ENCODE assay signal across 1 cellular context in genomic region chr2:39124000-39124769, GRCh38.
TF ChIP-seq lines count a peak whose summit lies in the region.

No MANE protein-coding gene starts in this region.

TF ChIP-seq in HepG2, 621 proteins besides CTCF, POLR2A, EP300 and RAD21 (continued from another document and continues in another):
- TF ChIP-seq ARID3A (IDR thresholded peaks at IDR 0.05; ENCODE audit: low read depth, low read length) (peak; percentile 79), PBX2 (CRISPR knock-in tag; IDR thresholded peaks at IDR 0.05) (no peak), ZFP1 (CRISPR knock-in tag; IDR thresholded peaks at IDR 0.05) (peak; percentile 92; the same call in 1 of the 2 replicates), KLF16 (CRISPR knock-in tag; IDR thresholded peaks at IDR 0.05) (peak in 1 of 2 experiments; percentile 94; a peak in 2 of 4 replicates), ETV5 (CRISPR knock-in tag; IDR thresholded peaks at IDR 0.05; ENCODE audit: borderline replicate concordance) (peak; percentile 80), ZXDC (CRISPR knock-in tag; IDR thresholded peaks at IDR 0.05) (peak; percentile 87; the same call in 1 of the 2 replicates), HOXD1 (CRISPR knock-in tag; IDR thresholded peaks at IDR 0.05) (peak; percentile 55; the same call in 1 of the 2 replicates), PCBP1 (IDR thresholded peaks at IDR 0.05; ENCODE audit: borderline replicate concordance, low read depth, low read length) (peak; percentile 53; the same call in 1 of the 2 replicates), RFX1 (IDR thresholded peaks at IDR 0.05) (no peak), ZFP90 (CRISPR knock-in tag; IDR thresholded peaks at IDR 0.05; ENCODE audit: borderline replicate concordance) (peak; percentile 50; the same call in 1 of the 2 replicates), ZFP41 (CRISPR knock-in tag; IDR thresholded peaks at IDR 0.05; ENCODE audit: borderline replicate concordance) (no peak; the same call in 1 of the 2 replicates), KDM2A (CRISPR knock-in tag; IDR thresholded peaks at IDR 0.05; ENCODE audit: borderline replicate concordance, low read depth) (peak; percentile 98), ZNF142 (CRISPR knock-in tag; IDR thresholded peaks at IDR 0.05) (no peak), ZNF646 (CRISPR knock-in tag; IDR thresholded peaks at IDR 0.05) (no peak), SCMH1 (CRISPR knock-in tag; IDR thresholded peaks at IDR 0.05; ENCODE audit: borderline replicate concordance) (no peak), TBL1XR1 (IDR thresholded peaks at IDR 0.05; ENCODE audit: borderline replicate concordance, low read length, partially characterized antibody) (peak; percentile 78), ZNF33A (CRISPR knock-in tag; IDR thresholded peaks at IDR 0.05; ENCODE audit: borderline replicate concordance) (no peak), ZFP37 (CRISPR knock-in tag; IDR thresholded peaks at IDR 0.05; ENCODE audit: borderline replicate concordance) (peak; percentile 14; the same call in 1 of the 2 replicates), ELK4 (CRISPR knock-in tag; IDR thresholded peaks at IDR 0.05; ENCODE audit: borderline replicate concordance) (no peak; the same call in 1 of the 2 replicates), ZFX (CRISPR knock-in tag; IDR thresholded peaks at IDR 0.05; ENCODE audit: low read depth) (peak; percentile 67; the same call in 1 of the 2 replicates), U2AF2 (IDR thresholded peaks at IDR 0.05; ENCODE audit: low read depth, low read length) (no peak), ZSCAN21 (CRISPR knock-in tag; IDR thresholded peaks at IDR 0.05; ENCODE audit: borderline replicate concordance) (peak; percentile 98), ZNF34 (CRISPR knock-in tag; IDR thresholded peaks at IDR 0.05; ENCODE audit: borderline replicate concordance) (no peak), KMT2A (CRISPR knock-in tag; IDR thresholded peaks at IDR 0.05) (peak; percentile 97), ZNF484 (CRISPR knock-in tag; IDR thresholded peaks at IDR 0.05; ENCODE audit: borderline replicate concordance, low read depth) (0 out of 2 replicates have a peak, but pooled peaks have one; percentile 18), ZNF652 (CRISPR knock-in tag; IDR thresholded peaks at IDR 0.05; ENCODE audit: borderline replicate concordance, low read depth) (0 out of 2 replicates have a peak, but pooled peaks have one; percentile 15), ZNF281 (CRISPR knock-in tag; IDR thresholded peaks at IDR 0.05; ENCODE audit: borderline replicate concordance) (peak; percentile 67; the same call in 1 of the 2 replicates), ZNF883 (CRISPR knock-in tag; IDR thresholded peaks at IDR 0.05; ENCODE audit: not compliant biosample characterization) (peak; percentile 91)
